ENCODE assay signal across 20 cellular contexts in the genomic region with DNA sequence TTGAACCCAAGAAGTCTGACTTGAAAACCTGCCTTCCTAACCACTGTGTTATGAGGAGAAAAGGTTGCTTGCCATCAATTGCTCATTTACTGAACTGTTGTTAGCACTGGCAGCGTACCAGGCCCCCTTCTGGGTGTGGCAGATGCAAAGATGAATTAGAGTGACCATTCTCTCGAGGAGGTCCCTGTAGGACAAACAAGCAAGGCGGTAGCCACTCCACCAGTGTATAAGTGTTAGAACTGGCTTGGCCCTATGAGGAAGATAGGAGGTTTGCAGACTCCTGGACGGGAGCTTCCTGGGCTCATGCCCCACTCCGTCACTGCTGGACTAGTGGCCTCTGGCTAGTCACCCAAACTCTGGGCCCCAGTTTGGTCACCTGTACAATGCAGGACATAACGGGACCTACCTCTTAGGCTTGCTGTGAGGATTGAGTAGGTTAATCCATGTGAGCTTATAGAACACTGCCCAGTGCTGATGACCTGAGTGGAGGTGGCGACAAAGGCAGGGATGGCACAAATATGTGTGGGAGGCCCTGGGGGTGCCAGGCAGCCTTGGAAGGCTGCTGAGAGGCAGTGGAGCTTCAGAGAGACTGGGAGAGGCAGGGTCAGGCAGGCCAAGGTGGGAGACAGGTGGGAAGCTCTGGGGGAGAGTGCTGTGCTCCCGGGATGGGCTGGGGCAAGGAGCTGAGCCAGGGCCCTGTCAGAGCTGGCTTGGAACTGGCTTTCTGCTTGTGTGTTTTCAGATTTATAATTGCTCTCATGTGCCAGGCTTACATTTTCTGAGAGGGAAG.
DNase-seq lines count a peak whose midpoint lies in the region; ATAC-seq, FAIRE-seq and TF ChIP-seq lines count a peak whose summit lies in the region.
"Had no signal": no experiment of that assay in that cellular context is flagged by ENCODE, and none has a peak within 500 bp of the region (broad histone marks: within the 10 kb centered on the region; RNA-seq: fewer than 3 reads in every experiment).

No MANE protein-coding gene starts in this region.

- no peak overlapping the region for H3K4me3 Mint-ChIP-seq in Caco-2 (ENCODE audit: unreplicated experiment)
- no peak overlapping the region for H3K4me3 Mint-ChIP-seq in astrocyte (ENCODE audit: unreplicated experiment)
- no peak overlapping the region for H3K4me3 Mint-ChIP-seq in immature natural killer cell
- H3K4me3 Mint-ChIP-seq: activated B cell treated with CpG ODN at 0.5 μM for 24 hours; CD8-positive, alpha-beta memory T cell; HFFc6 had no signal

- intact Hi-C loops in Caco-2 (cut with micrococcal nuclease; ENCODE audit: unreplicated experiment) (loop anchor here (5.0 kb wide), 1 partner anchor 52 kb away; no protein-coding TSS in a partner anchor), posterior vena cava (cut with DNase I) (no loop called here)

- POLR2A ChIA-PET in Caco-2 (lab: Charles Lee), result no interaction called here

- H3K79me2 ChIP-seq in astrocyte (ENCODE audit: insufficient read depth, low read length), result no peaks in the 10 kb centered on the region

- H3K27ac Mint-ChIP-seq in Caco-2 (ENCODE audit: unreplicated experiment) (peak overlapping the region; percentile 89), astrocyte (ENCODE audit: unreplicated experiment) (peak overlapping the region; percentile 18), immature natural killer cell (no peak overlapping the region)
- H3K27ac Mint-ChIP-seq: activated B cell treated with CpG ODN at 0.5 μM for 24 hours, HFFc6 had no signal

- H3K27ac ChIP-seq in astrocyte (ENCODE audit: low read depth, low read length), result no peak overlapping the region
- H3K27ac ChIP-seq: A549, transverse colon had no signal

- H2AFZ ChIP-seq in astrocyte (ENCODE audit: low read depth, low read length), result no peak overlapping the region

- peaks cover 23% of the 10 kb centered on the region for H3K4me1 ChIP-seq in Caco-2
- no peaks in the 10 kb centered on the region for H3K4me1 ChIP-seq in astrocyte (ENCODE audit: insufficient read depth, low read length)
- H3K4me1 ChIP-seq: A549 had no signal

- no TSS peak for BruUV-seq in Caco-2 (replicated peaks; lab: Mats Ljungman, UMichigan)

- H3K36me3 ChIP-seq in Caco-2 (ENCODE audit: control insufficient read depth, insufficient read depth, low read length), result no peaks in the 10 kb centered on the region
- no peaks in the 10 kb centered on the region for H3K36me3 ChIP-seq in astrocyte (ENCODE audit: insufficient read depth, low read length)
- H3K36me3 ChIP-seq: pancreas, transverse colon had no signal

- TF ChIP-seq CTCF in Caco-2 (IDR thresholded peaks at IDR 0.05; ENCODE audit: insufficient read depth in 1 of 2, low read depth in 1 of 2, low read length in 1 of 2, severe bottlenecking in 1 of 2, unreplicated experiment in 1 of 2) (no peak), astrocyte (IDR thresholded peaks at IDR 0.05; ENCODE audit: insufficient read depth, low read depth, low read length) (no peak)

- DNase-seq in activated CD4-positive, CD25-positive, alpha-beta regulatory T cell treated with anti-CD3 and anti-CD28 coated beads, Interleukin-2, amount 50 U/mL, for 72 hours, result peak; percentile 12
- DNase-seq in Caco-2 (no peak), astrocyte (ENCODE audit: low read depth) (no peak), posterior vena cava (ENCODE audit: low spot score) (peak; percentile 63), DMS 273 treated with DMSO at 0.1 percent for 48 hours (lab: John Stamatoyannopoulos, UW) (no peak), dedifferentiated amniotic fluid mesenchymal stem cell (ENCODE audit: extremely low spot score) (no peak), immature natural killer cell (no peak)
- DNase-seq: activated B cell treated with CpG ODN at 0.5 μM for 24 hours; CD8-positive, alpha-beta memory T cell; foreskin melanocyte; HFFc6; IMR-90; mucosa of descending colon; NK-92 treated with Interleukin-12 subunit alpha and Interleukin-12 subunit beta, amount 100 ng/mL, for 24 hours; stimulated activated CD4-positive, alpha-beta T cell treated with anti-CD3 and anti-CD28 coated beads, Interleukin-4, amount 100 ng/mL, for 1 hour; T-helper 1 cell; transverse colon had no signal

- H3K27me3 Mint-ChIP-seq in Caco-2 (ENCODE audit: insufficient read depth, unreplicated experiment), result no peaks in the 10 kb centered on the region
- H3K27me3 Mint-ChIP-seq in astrocyte (ENCODE audit: low read depth, unreplicated experiment), result peaks cover 20% of the 10 kb centered on the region
- H3K27me3 Mint-ChIP-seq in immature natural killer cell (ENCODE audit: low read depth in 3 of 3), result no peaks in the 10 kb centered on the region
- H3K27me3 Mint-ChIP-seq: activated B cell treated with CpG ODN at 0.5 μM for 24 hours; CD8-positive, alpha-beta memory T cell had no signal

- H4K20me1 ChIP-seq in astrocyte (ENCODE audit: insufficient read depth, low read length), result peaks cover 5% of the 10 kb centered on the region

- no peak overlapping the region for H3K4me2 ChIP-seq in astrocyte (ENCODE audit: low read length)
- H3K4me2 ChIP-seq: A549 had no signal

- no peaks in the 10 kb centered on the region for H3K36me3 Mint-ChIP-seq in Caco-2 (ENCODE audit: insufficient read depth, unreplicated experiment)
- H3K36me3 Mint-ChIP-seq in astrocyte (ENCODE audit: low read depth, unreplicated experiment), result peaks cover 4% of the 10 kb centered on the region
- H3K36me3 Mint-ChIP-seq in immature natural killer cell, result peaks cover 0 to 9% (median 0%) of the 10 kb centered on the region in 3 donors

- H3K9me3 ChIP-seq in Caco-2, result no peaks in the 10 kb centered on the region
- no peaks in the 10 kb centered on the region for H3K9me3 ChIP-seq in astrocyte (ENCODE audit: insufficient read depth, low read depth, low read length)
- H3K9me3 ChIP-seq: A549, mucosa of descending colon, pancreas, transverse colon had no signal

- CTCF ChIA-PET in Caco-2 (lab: Charles Lee), result interaction anchor here (0.6 kb wide), 1 partner anchor 90 kb away, joined by 3 read pairs; no protein-coding TSS in a partner anchor

- H3K4me1 Mint-ChIP-seq in Caco-2 (ENCODE audit: low read depth, unreplicated experiment) (peaks cover 11% of the 10 kb centered on the region), astrocyte (ENCODE audit: low read depth, unreplicated experiment) (peaks cover 3% of the 10 kb centered on the region), immature natural killer cell (peaks cover 0 to 4% of the 10 kb centered on the region in 2 donors)
- H3K4me1 Mint-ChIP-seq: activated B cell treated with CpG ODN at 0.5 μM for 24 hours had no signal

- no peak overlapping the region for H3K4me3 ChIP-seq in Caco-2 (ENCODE audit: low read depth, low read length)
- no peak overlapping the region for H3K4me3 ChIP-seq in astrocyte (ENCODE audit: insufficient read depth, low read depth, low read length)
- H3K4me3 ChIP-seq: A549, mucosa of descending colon, pancreas, transverse colon had no signal

- ATAC-seq in activated CD4-positive, CD25-positive, alpha-beta regulatory T cell treated with anti-CD3 and anti-CD28 coated beads, Interleukin-2, amount 50 U/mL, for 24 hours, result no peak
- ATAC-seq: mucosa of descending colon had no signal

- no peak overlapping the region for H3K9ac ChIP-seq in astrocyte (ENCODE audit: low read length)

- no peaks in the 10 kb centered on the region for H3K27me3 ChIP-seq in Caco-2 (replicated peaks; ENCODE audit: control insufficient read depth, insufficient read depth, low read length)
- H3K27me3 ChIP-seq in astrocyte (ENCODE audit: insufficient read depth, low read length), result no peaks in the 10 kb centered on the region
- H3K27me3 ChIP-seq: pancreas, transverse colon had no signal

- no peak for FAIRE-seq in astrocyte (lab: Jason Lieb, UNC)
- FAIRE-seq: A549, pancreas had no signal

- H3K9me3 Mint-ChIP-seq in Caco-2 (ENCODE audit: unreplicated experiment) (no peaks in the 10 kb centered on the region), astrocyte (ENCODE audit: unreplicated experiment) (no peaks in the 10 kb centered on the region), immature natural killer cell (no peaks in the 10 kb centered on the region)
- H3K9me3 Mint-ChIP-seq: activated B cell treated with CpG ODN at 0.5 μM for 24 hours; CD8-positive, alpha-beta memory T cell; HFFc6 had no signal

Comparison
In these comparisons a context has a peak if more than half of its experiments do, and no peak if none do; other contexts are left out.
1. DNase-seq: peak in activated CD4-positive, CD25-positive, alpha-beta regulatory T cell treated with anti-CD3 and anti-CD28 coated beads, Interleukin-2, amount 50 U/mL, for 72 hours (single experiment) and posterior vena cava (single experiment); none in Caco-2 (0 of 2), astrocyte (single experiment), DMS 273 treated with DMSO at 0.1 percent for 48 hours (single experiment), dedifferentiated amniotic fluid mesenchymal stem cell (single experiment) and immature natural killer cell (0 of 3).
2. H3K27ac Mint-ChIP-seq: peak in Caco-2 (single experiment) and astrocyte (single experiment); none in immature natural killer cell (0 of 6).